Comparison of ENCODE assay signal across 1 cellular context in genomic region chr2:231655494-231656408, GRCh38.
TF ChIP-seq lines count a peak whose summit lies in the region.

No MANE protein-coding gene starts in this region.

TF ChIP-seq in IMR-90, 13 proteins besides CTCF, POLR2A, EP300 and RAD21 (continued from another document):
- TF ChIP-seq ELK1 (IDR thresholded peaks at IDR 0.05; ENCODE audit: borderline replicate concordance, low read depth, low read length): no peak
- TF ChIP-seq RCOR1 (IDR thresholded peaks at IDR 0.05; ENCODE audit: insufficient replicate concordance, low read length): no peak
- TF ChIP-seq CHD1 (IDR thresholded peaks at IDR 0.05; ENCODE audit: low read depth, low read length): no peak
- no peak for TF ChIP-seq MXI1 (IDR thresholded peaks at IDR 0.05; ENCODE audit: borderline replicate concordance, low read depth, low read length)
TF ChIP-seq in IMR-90: peak in this region for 0.
